ENCODE assay signal across 12 cellular contexts in the genomic region with DNA sequence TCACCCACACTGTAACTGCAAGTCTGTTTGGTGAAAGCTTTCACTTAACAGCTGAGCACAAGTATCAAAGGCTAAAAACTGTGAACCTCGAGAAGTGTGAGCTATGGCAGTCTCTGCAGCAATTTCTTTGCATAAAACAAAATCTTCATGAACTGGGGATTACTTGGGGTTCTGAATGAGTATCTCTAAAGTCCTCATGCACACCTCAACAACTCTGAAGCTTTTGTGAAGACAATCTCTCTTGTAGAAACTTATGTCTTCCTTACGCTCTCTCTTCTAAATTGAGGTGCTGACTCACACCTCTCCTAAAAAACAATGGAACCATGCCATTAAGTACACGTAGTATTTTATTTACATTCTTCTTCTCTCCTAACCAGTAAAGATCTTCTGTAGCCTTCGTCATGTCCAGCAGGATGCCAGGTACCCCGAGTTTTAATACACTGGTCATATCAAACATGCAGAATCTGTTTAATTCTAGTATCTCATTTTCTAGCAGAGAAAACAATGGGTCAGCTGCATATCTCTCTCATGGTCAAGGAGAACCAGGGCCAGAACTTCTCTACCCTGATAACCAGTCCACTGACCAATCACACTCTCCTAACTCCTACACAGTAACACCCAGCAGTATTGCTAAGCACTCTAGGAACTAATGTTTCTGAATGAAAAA.
DNase-seq lines count a peak whose midpoint lies in the region; ATAC-seq, FAIRE-seq and TF ChIP-seq lines count a peak whose summit lies in the region.
"Had no signal": no experiment of that assay in that cellular context is flagged by ENCODE, and none has a peak within 500 bp of the region (broad histone marks: within the 10 kb centered on the region; RNA-seq: fewer than 3 reads in every experiment).

No MANE protein-coding gene starts in this region.

- intact Hi-C loops in esophagus muscularis mucosa (cut with DNase I), result no loop called here
- intact Hi-C loops in pancreas (cut with DNase I), result no loop called here

- no peak overlapping the region for H2AFZ ChIP-seq in GM23248
- H2AFZ ChIP-seq: parathyroid adenoma had no signal

- H3K9me2 ChIP-seq in GM23248 (ENCODE audit: insufficient read depth), result no peaks in the 10 kb centered on the region; the same call in 1 of the 2 replicates

- H3K27me3 ChIP-seq in GM23248 (replicated peaks; ENCODE audit: insufficient read depth) (no peaks in the 10 kb centered on the region), SJSA1 (replicated peaks) (no peaks in the 10 kb centered on the region), esophagus muscularis mucosa (no peaks in the 10 kb centered on the region), pancreas (no peaks in the 10 kb centered on the region)
- H3K27me3 ChIP-seq: upper lobe of left lung had no signal

- ATAC-seq in pancreas (peak; percentile 42 to 65 (median 58)), GM19452 (IDR thresholded peaks at IDR 0.05; ENCODE audit: unreplicated experiment) (no peak), GM21619 (IDR thresholded peaks at IDR 0.05; ENCODE audit: unreplicated experiment) (no peak)

- TF ChIP-seq CTCF in esophagus muscularis mucosa (IDR thresholded peaks at IDR 0.05) (no peak), pancreas (IDR thresholded peaks at IDR 0.05) (no peak)

- H3K4me1 ChIP-seq in GM23248 (ENCODE audit: insufficient read depth), result peaks cover 34% of the 10 kb centered on the region
- H3K4me1 ChIP-seq in SJSA1 (replicated peaks), result peaks cover 16% of the 10 kb centered on the region
- peaks cover 44 to 52% (median 51%) of the 10 kb centered on the region in 4 donors for H3K4me1 ChIP-seq in esophagus muscularis mucosa
- H3K4me1 ChIP-seq in pancreas, result peaks cover 28 to 37% (median 34%) of the 10 kb centered on the region in 3 donors

- H3K4me2 ChIP-seq in GM23248 (ENCODE audit: unreplicated experiment), result peak overlapping the region; percentile 61

- H3F3A ChIP-seq in GM23248 (ENCODE audit: insufficient read depth), result peaks cover 22% of the 10 kb centered on the region; the same call in 1 of the 2 replicates

- H3K36me3 ChIP-seq in GM23248 (ENCODE audit: low read depth), result peaks cover 29% of the 10 kb centered on the region; the same call in 1 of the 2 replicates
- peaks cover 24% of the 10 kb centered on the region for H3K36me3 ChIP-seq in SJSA1
- H3K36me3 ChIP-seq in esophagus muscularis mucosa, result peaks cover 0 to 30% (median 2%) of the 10 kb centered on the region in 4 donors
- H3K36me3 ChIP-seq in pancreas, result peaks cover 0 to 12% (median 0%) of the 10 kb centered on the region in 3 donors
- H3K36me3 ChIP-seq: HAP-1 had no signal

- TF ChIP-seq EP300 in esophagus muscularis mucosa (IDR thresholded peaks at IDR 0.05), result no peak

- H3K4me3 ChIP-seq in GM23248 (peak overlapping the region; percentile 50), SJSA1 (no peak overlapping the region), esophagus muscularis mucosa (peak overlapping the region in 3 of 4 donors; percentile 18 to 30 (median 21)), pancreas (no peak overlapping the region)
- H3K4me3 ChIP-seq: HAP-1, upper lobe of left lung had no signal

- 61% methylated on average over 5 of the region's 5 CpGs for WGBS in GM23248 (ENCODE audit: low coverage in 1 of 2, low lambda C conversion rate in 2 of 2, missing lambda C conversion rate in 2 of 2), 2 experiments
- 40% methylated on average over 5 of the region's 5 CpGs for WGBS in esophagus muscularis mucosa
- WGBS in pancreas, 2 donors, result 29 to 34% methylated on average over 5 of the region's 5 CpGs

- no peak for TF ChIP-seq POLR2A in esophagus muscularis mucosa (IDR thresholded peaks at IDR 0.05; ENCODE audit: low read depth)

- no peaks in the 10 kb centered on the region for H4K20me1 ChIP-seq in GM23248 (ENCODE audit: insufficient read depth)

- no peak for FAIRE-seq in pancreas (lab: Jason Lieb, UNC)
- FAIRE-seq in GM19239 (lab: Jason Lieb, UNC), result no peak

- peaks cover 73% of the 10 kb centered on the region for H3K79me2 ChIP-seq in GM23248 (ENCODE audit: insufficient read depth)

- H3K27ac ChIP-seq in GM23248 (peak overlapping the region; percentile 55), SJSA1 (peak overlapping the region; percentile 54), esophagus muscularis mucosa (replicated peaks in 1 of 4) (peak overlapping the region; percentile 47 to 66 (median 56)), pancreas (peak overlapping the region in 3 of 4 donors; percentile 2 to 52 (median 27))
- H3K27ac ChIP-seq: parathyroid adenoma had no signal

- no peak overlapping the region for H3K9ac ChIP-seq in GM23248
- H3K9ac ChIP-seq: parathyroid adenoma had no signal

- DNase-seq in GM23248 (peak; percentile 76), SJSA1 (ENCODE audit: low read depth in 1 of 2, low spot score in 2 of 2) (peak in 1 of 2 experiments; percentile 76), esophagus muscularis mucosa (ENCODE audit: extremely low spot score) (no peak), pancreas (no peak), GM19239 (ENCODE audit: insufficient read length, low spot score) (no peak)
- no peak for DNase-seq in stimulated activated CD4-positive, alpha-beta T cell treated with anti-CD3 and anti-CD28 coated beads, Interleukin-2, amount 100 ng/mL, for 24 hours
- DNase-seq: NCI-H1092, upper lobe of left lung had no signal

- in situ Hi-C loops in GM23248 (cut with MboI), result no loop called here

- H3K9me3 ChIP-seq in GM23248 (ENCODE audit: low read depth) (no peaks in the 10 kb centered on the region), SJSA1 (replicated peaks) (no peaks in the 10 kb centered on the region), esophagus muscularis mucosa (no peaks in the 10 kb centered on the region), pancreas (no peaks in the 10 kb centered on the region)
- H3K9me3 ChIP-seq: HAP-1, upper lobe of left lung had no signal

Comparison
In these comparisons a context has a peak if more than half of its experiments do, and no peak if none do; other contexts are left out.
1. H3K4me3 ChIP-seq: peak in GM23248 (single experiment) and esophagus muscularis mucosa (3 of 4); none in SJSA1 (single experiment) and pancreas (0 of 4).
2. ATAC-seq: peak in pancreas (4 of 4); none in GM19452 (single experiment) and GM21619 (single experiment).
3. Peak in every context shown above with its lines, with median percentiles within 50 percentile points of each other: H3K27ac ChIP-seq.